ENCODE assay signal across 8 cellular contexts in the genomic region with DNA sequence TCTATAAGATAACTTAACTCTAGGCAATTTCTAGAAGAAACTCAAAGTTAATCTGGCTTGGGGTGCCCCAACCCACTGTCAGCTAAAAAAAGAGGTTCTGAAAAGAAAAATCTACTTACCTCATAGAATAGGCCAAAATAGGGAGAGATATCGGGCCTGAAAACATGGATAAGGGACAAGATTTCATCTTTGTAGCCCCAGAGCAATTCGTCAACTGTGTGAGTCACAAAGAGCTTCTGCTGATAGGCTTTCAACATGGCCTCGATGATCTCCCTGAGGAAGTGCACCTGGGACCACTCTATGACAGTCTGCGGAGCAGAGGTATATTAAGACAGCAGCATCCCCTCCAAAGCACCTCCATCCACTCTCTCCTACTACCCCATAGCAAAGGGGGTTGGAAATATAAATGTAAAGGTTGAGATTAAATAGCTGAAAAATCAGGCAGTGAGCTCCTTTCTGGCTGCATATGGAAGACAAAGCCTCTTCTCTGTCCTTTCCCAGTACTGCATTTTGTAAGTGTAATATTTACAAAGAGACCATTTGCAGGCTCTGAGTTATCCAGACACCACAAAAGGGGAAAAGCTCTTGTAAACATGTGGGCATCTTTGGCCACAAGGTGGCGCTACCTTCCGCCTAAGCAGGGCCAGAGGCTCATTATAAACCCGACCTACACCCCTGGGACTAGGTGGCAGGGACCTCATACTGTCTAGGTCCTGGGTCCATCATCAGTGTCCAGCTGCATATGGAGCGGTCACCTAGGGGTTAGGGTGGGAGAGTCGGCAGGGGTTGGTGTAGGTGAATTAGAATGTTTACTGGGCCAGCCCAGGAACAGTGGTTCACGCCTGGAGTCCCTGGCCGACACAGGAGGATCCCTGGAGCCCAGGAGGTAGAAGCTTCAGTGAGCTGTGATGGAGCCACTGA. TPM values are rescaled to one million over a fixed set of nuclear protein-coding genes. Genes with fewer than 3 reads are reported as not detected.
DNase-seq lines count a peak whose midpoint lies in the region; ATAC-seq and TF ChIP-seq lines count a peak whose summit lies in the region.

No MANE protein-coding gene starts in this region.

- no peaks in the 10 kb centered on the region for H3K27me3 ChIP-seq in gastrocnemius medialis

- TF ChIP-seq POLR2A in gastrocnemius medialis (IDR thresholded peaks at IDR 0.05), result no peak

- ATAC-seq in HG02840 (IDR thresholded peaks at IDR 0.05; ENCODE audit: low FRiP score, unreplicated experiment) (peak; percentile 87), gastrocnemius medialis (peak; percentile 86 to 92), GM19324 (IDR thresholded peaks at IDR 0.05; ENCODE audit: low FRiP score, unreplicated experiment) (no peak)

- intact Hi-C loops in gastrocnemius medialis (cut with DNase I; ENCODE audit: low total_unique reads), result loop anchor here (2.0 kb wide), 4 partner anchors 65 to 325 kb away; a partner anchor contains a TSS

- no peak overlapping the region for H3K4me3 ChIP-seq in gastrocnemius medialis

- H3K36me3 ChIP-seq in gastrocnemius medialis, result peaks cover 3 to 28% of the 10 kb centered on the region in 2 donors

- in situ Hi-C loops in GM13976 (cut with MboI; ENCODE audit: low sequenced_read_pairs, unreplicated experiment) (loop anchor here (25.0 kb wide), 1 partner anchor 183 kb away; no protein-coding TSS in a partner anchor), gastrocnemius medialis (cut with MboI; ENCODE audit: low sequenced_read_pairs in 4 of 4) (loop anchor here (5.0 to 25.0 kb wide), 5 partner anchors 65 to 783 kb away; a partner anchor contains a TSS)

- peak; percentile 80 for TF ChIP-seq CTCF in GM13976 (IDR thresholded peaks at IDR 0.05; ENCODE audit: borderline replicate concordance, control extremely low read depth, extremely low read depth, insufficient read depth, missing control alignments)
- TF ChIP-seq CTCF in gastrocnemius medialis (IDR thresholded peaks at IDR 0.05 in 4 of 5, conservative IDR thresholded peaks at IDR 0.05 in 1 of 5), result peak; percentile 89 to 96 (median 93)

- peak; percentile 72 for DNase-seq in GM13976 (ENCODE audit: low spot score)
- peak; percentile 55 to 65 for DNase-seq in NCI-H187 (lab: John Stamatoyannopoulos, UW)
- DNase-seq in T-helper 2 cell, result peak; percentile 46 to 77 (median 68)
- peak; percentile 64 for DNase-seq in hepatic stellate cell (ENCODE audit: low spot score)
- peak; percentile 68 to 84 for DNase-seq in gastrocnemius medialis

- H3K27ac ChIP-seq in angular gyrus (ENCODE audit: low read depth, low read length) (peak overlapping the region; percentile 80), gastrocnemius medialis (peak overlapping the region; percentile 34 to 70 (median 56))

- no peaks in the 10 kb centered on the region for H3K9me3 ChIP-seq in gastrocnemius medialis

- H3K4me1 ChIP-seq in gastrocnemius medialis, result peaks cover 15 to 30% of the 10 kb centered on the region in 2 donors

RNA-seq across cellular contexts. Expression of a gene that starts 31.5 kb away (rescaled TPM):
- total RNA-seq in gastrocnemius medialis, result 10 to 100 TPM; 15.7 to 22.8 (median 20.0) TPM

RNA-seq across cellular contexts. Expression of a gene that starts 34.0 kb away (rescaled TPM):
- 100 to 1,000 TPM in 3 of 4 donors, 10 to 100 TPM in 1; 91.3 to 292 (median 186) TPM for total RNA-seq in gastrocnemius medialis
